ENCODE assay signal across 8 cellular contexts in the genomic region with DNA sequence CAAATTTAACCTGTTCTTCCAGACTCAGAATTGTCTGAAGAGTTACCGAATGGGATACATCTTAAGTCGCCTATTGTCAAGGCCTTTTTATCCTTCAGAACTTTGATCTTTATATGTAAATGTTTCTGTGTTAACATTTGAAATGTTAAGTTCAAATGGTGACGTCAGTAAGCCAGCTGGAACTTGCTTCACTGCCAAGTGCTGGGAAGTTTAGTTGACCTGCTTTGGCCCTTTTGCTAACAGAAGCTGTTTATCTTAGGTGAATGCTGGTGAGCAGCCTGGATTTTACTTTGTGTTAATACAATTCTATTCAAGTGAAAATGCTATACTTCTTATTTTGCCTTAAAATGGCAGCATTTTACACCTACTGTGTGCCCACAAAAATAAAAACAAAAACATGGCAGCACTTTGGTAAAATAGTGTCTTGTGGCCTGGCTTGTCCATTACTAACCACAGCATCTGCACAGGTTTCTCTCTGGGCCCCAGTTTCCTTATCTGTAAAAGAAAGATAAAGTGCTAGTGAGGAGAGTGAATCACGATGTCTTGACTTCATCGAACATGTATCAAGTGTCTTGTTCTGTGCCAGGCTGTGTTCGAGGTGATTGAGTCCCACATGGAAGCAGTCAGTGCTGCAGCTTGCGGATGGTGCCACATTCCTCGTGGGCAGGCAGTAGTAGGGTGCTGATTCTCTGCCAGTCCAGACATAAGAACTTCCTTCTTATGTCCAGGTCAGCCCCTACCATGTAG.
A peak's percentile ranks its signal among the peaks of the same experiment; 100 is the strongest.
DNase-seq lines count a peak whose midpoint lies in the region; ATAC-seq, FAIRE-seq and TF ChIP-seq lines count a peak whose summit lies in the region.

No MANE protein-coding gene starts in this region.

- no peak overlapping the region for H3K9ac ChIP-seq in rectal smooth muscle tissue (ENCODE audit: low read length)

- H3K27me3 ChIP-seq in rectal smooth muscle tissue (ENCODE audit: control insufficient read depth, insufficient read depth, low read length) = no peaks in the 10 kb centered on the region

- H3K4me1 ChIP-seq in rectal smooth muscle tissue (ENCODE audit: control insufficient read depth, insufficient read depth, low read length) = peaks cover 25% of the 10 kb centered on the region

- no peak for ATAC-seq in HG02571 (IDR thresholded peaks at IDR 0.05; ENCODE audit: unreplicated experiment)
- no peak for ATAC-seq in HG03521 (IDR thresholded peaks at IDR 0.05; ENCODE audit: unreplicated experiment)

- FAIRE-seq in H54 (lab: Jason Lieb, UNC) = peak; percentile 90

- TF ChIP-seq POLR2A in H54 (IDR thresholded peaks at IDR 0.05; ENCODE audit: low read depth, low read length) = no peak

- DNase-seq in H54 (ENCODE audit: insufficient read length, low spot score) = no peak
- DNase-seq in globus pallidus (ENCODE audit: low spot score) = peak; percentile 19
- DNase-seq in NCI-H146 treated with DMSO at 0.1 percent for 48 hours (lab: John Stamatoyannopoulos, UW; ENCODE audit: unreplicated experiment) = no peak
- no peak for DNase-seq in NCI-H146 (lab: John Stamatoyannopoulos, UW)

- TF ChIP-seq CTCF in VCaP (conservative IDR thresholded peaks at IDR 0.05) = no peak

- H3K4me3 ChIP-seq in rectal smooth muscle tissue (ENCODE audit: low read length) = peak overlapping the region; percentile 88

- no peaks in the 10 kb centered on the region for H3K36me3 ChIP-seq in rectal smooth muscle tissue (ENCODE audit: control insufficient read depth, insufficient read depth, low read length)

- H3K27ac ChIP-seq in VCaP = peak overlapping the region; percentile 94
- peak overlapping the region; percentile 98 for H3K27ac ChIP-seq in rectal smooth muscle tissue (ENCODE audit: low read depth, low read length)
